ENCODE assay signal across 1 cellular context in the genomic region with DNA sequence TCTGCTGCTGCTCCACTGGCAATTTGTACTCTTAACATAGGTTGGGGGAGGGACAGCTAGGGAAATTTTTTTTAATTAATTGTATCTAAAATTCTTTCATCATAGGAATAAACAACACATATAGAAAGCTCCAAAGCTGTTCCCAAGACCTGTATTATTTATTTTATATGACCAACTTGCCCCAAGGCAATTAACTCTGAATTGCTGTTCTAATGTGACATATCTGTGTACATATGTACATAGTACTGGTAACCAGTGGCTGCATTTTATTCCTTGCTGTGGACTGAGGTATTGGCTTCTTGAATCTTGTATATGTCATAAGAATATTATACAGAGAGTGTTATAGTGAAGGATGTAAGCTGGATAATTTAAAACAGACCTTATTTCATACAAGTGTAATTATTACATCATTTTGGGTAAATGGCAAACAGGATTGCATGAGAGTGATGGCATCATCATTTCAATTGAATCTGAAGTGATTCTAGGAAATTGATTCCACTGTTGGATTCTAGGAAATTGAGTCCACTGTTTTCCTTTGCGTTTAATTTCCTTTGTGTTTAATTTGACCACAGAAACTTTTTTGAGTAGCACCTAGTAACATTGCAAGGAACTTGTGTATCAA.
TF ChIP-seq lines count a peak whose summit lies in the region.

No MANE protein-coding gene starts in this region.

TF ChIP-seq in HepG2, 621 proteins besides CTCF, POLR2A, EP300 and RAD21:
- no peak for TF ChIP-seq GTF3A (CRISPR knock-in tag; conservative IDR thresholded peaks at IDR 0.05)
- TF ChIP-seq ZNF549 (CRISPR knock-in tag; IDR thresholded peaks at IDR 0.05), result no peak
- TF ChIP-seq, protein P1, sequence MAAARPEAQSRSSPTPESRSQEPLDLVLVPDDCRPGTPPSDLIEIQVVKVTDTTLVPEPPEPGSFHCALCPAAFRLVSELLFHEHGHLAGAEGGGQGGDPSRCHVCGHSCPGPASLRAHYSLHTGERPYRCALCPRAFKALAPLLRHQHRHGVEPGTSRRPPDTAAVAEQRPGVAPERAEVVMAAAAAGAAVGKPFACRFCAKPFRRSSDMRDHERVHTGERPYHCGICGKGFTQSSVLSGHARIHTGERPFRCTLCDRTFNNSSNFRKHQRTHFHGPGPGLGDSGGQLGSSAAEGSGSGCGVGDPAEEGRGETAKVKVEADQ (CRISPR knock-in tag; IDR thresholded peaks at IDR 0.05; ENCODE audit: borderline replicate concordance), result no peak
- TF ChIP-seq ATF7 (IDR thresholded peaks at IDR 0.05), result peak; percentile 20; the same call in 1 of the 2 replicates
- no peak for TF ChIP-seq ATF7 (CRISPR knock-in tag; IDR thresholded peaks at IDR 0.05)
